ENCODE assay signal across 36 cellular contexts in the genomic region with DNA sequence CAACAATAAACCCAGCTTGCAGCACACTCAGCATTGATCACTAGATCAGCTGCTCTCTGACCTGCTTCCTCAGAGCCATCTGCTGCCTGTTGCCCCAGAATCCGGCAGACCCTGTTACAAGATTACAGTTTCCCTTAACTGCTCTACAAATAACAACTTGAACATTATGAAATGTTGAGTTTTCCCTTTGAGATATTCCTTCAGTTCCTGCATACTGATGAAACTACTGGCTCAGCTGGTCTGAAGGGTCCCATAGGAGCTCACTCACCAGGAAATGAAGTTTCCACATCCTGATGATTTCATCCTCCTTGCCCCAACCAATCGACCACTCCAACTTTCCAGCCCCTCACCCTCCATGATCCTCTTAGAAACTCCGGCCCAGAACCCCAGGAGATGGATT.
"Had no signal": no experiment of that assay in that cellular context is flagged by ENCODE, and none has a peak within 500 bp of the region (broad histone marks: within the 10 kb centered on the region; RNA-seq: fewer than 3 reads in every experiment).

No MANE protein-coding gene starts in this region.

- H3K4me3 Mint-ChIP-seq: activated CD4-positive, alpha-beta memory T cell treated with anti-CD3 and anti-CD28 coated beads for 36 hours; activated CD8-positive, alpha-beta memory T cell treated with anti-CD3 and anti-CD28 coated beads, Interleukin-2, amount 10 ng/mL, durations not matched to agents 7 days and 5 days; activated CD8-positive, alpha-beta T cell treated with anti-CD3 and anti-CD28 coated beads, Interleukin-2, amount 10 ng/mL, durations not matched to agents 7 days and 5 days; activated naive CD4-positive, alpha-beta T cell treated with anti-CD3 and anti-CD28 coated beads for 36 hours; activated naive CD4-positive, alpha-beta T cell treated with anti-CD3 and anti-CD28 coated beads, Interleukin-2, amount 50 U/mL, for 24 hours; activated naive CD8-positive, alpha-beta T cell treated with anti-CD3 and anti-CD28 coated beads for 36 hours; activated naive CD8-positive, alpha-beta T cell treated with anti-CD3 and anti-CD28 coated beads, Interleukin-2, amount 50 U/mL, for 24 hours; activated T-helper 1 cell treated with anti-CD3 and anti-CD28 coated beads, Interleukin-12 subunit alpha, Interleukin-12 subunit beta, Interleukin-2, Interleukin-4 antibody, amounts not matched to agents 30 ng/mL and 10 ng/mL and 1 ng/mL, durations not matched to agents 14 hours and 24 hours and 36 hours; effector memory CD8-positive, alpha-beta T cell; T-helper 17 cell; T-helper 2 cell treated with Interferon-gamma antibody and Interleukin-4, amounts not matched to agents 5 μg/mL and 100 μg/mL, for 36 hours; WTC11 had no signal

- H3K4me1 Mint-ChIP-seq: activated CD8-positive, alpha-beta memory T cell treated with anti-CD3 and anti-CD28 coated beads, Interleukin-2, amount 10 ng/mL, durations not matched to agents 7 days and 5 days; activated naive CD4-positive, alpha-beta T cell treated with anti-CD3 and anti-CD28 coated beads, Interleukin-2, amount 50 U/mL, for 24 hours; activated naive CD8-positive, alpha-beta T cell treated with anti-CD3 and anti-CD28 coated beads for 36 hours; activated naive CD8-positive, alpha-beta T cell treated with anti-CD3 and anti-CD28 coated beads, Interleukin-2, amount 50 U/mL, for 24 hours; T-helper 17 cell; WTC11 had no signal

- H3K27ac Mint-ChIP-seq: activated CD4-positive, alpha-beta memory T cell treated with anti-CD3 and anti-CD28 coated beads for 36 hours; activated CD8-positive, alpha-beta memory T cell treated with anti-CD3 and anti-CD28 coated beads, Interleukin-2, amount 10 ng/mL, durations not matched to agents 7 days and 5 days; activated CD8-positive, alpha-beta T cell treated with anti-CD3 and anti-CD28 coated beads, Interleukin-2, amount 10 ng/mL, durations not matched to agents 7 days and 5 days; activated naive CD4-positive, alpha-beta T cell treated with anti-CD3 and anti-CD28 coated beads for 36 hours; activated naive CD8-positive, alpha-beta T cell treated with anti-CD3 and anti-CD28 coated beads for 36 hours; activated naive CD8-positive, alpha-beta T cell treated with anti-CD3 and anti-CD28 coated beads, Interleukin-2, amount 50 U/mL, for 24 hours; activated T-helper 1 cell treated with anti-CD3 and anti-CD28 coated beads, Interleukin-12 subunit alpha, Interleukin-12 subunit beta, Interleukin-2, Interleukin-4 antibody, amounts not matched to agents 30 ng/mL and 10 ng/mL and 1 ng/mL, durations not matched to agents 14 hours and 24 hours and 36 hours; activated T-helper 2 cell treated with anti-CD3 and anti-CD28 coated beads, Interferon-gamma antibody, Interleukin-2, Interleukin-4, amounts not matched to agents 10 μg/mL and 5 μg/mL and 100 μg/mL, durations not matched to agents 14 hours and 24 hours and 36 hours; effector memory CD8-positive, alpha-beta T cell; T-helper 17 cell; T-helper 2 cell treated with Interferon-gamma antibody and Interleukin-4, amounts not matched to agents 5 μg/mL and 100 μg/mL, for 36 hours; WTC11 had no signal

- H3K79me2 ChIP-seq: hepatocyte had no signal

- H3K4me1 ChIP-seq: adrenal gland, body of pancreas, esophagus squamous epithelium, foreskin keratinocyte, gastrocnemius medialis, heart right ventricle had no signal

- H3K4me2 ChIP-seq: hepatocyte had no signal

- H3K4me3 ChIP-seq: adrenal gland, body of pancreas, esophagus squamous epithelium, gastrocnemius medialis, heart right ventricle, hepatocyte had no signal

- H2AFZ ChIP-seq: hepatocyte had no signal

- H3K36me3 ChIP-seq: adrenal gland, esophagus squamous epithelium, gastrocnemius medialis, heart right ventricle had no signal

- H3K9me3 ChIP-seq: adrenal gland, body of pancreas, gastrocnemius medialis had no signal

- H3K36me3 Mint-ChIP-seq: activated CD4-positive, alpha-beta memory T cell treated with anti-CD3 and anti-CD28 coated beads for 36 hours; activated CD8-positive, alpha-beta memory T cell treated with anti-CD3 and anti-CD28 coated beads, Interleukin-2, amount 10 ng/mL, durations not matched to agents 7 days and 5 days; activated naive CD4-positive, alpha-beta T cell treated with anti-CD3 and anti-CD28 coated beads, Interleukin-2, amount 50 U/mL, for 24 hours; activated naive CD8-positive, alpha-beta T cell treated with anti-CD3 and anti-CD28 coated beads for 36 hours had no signal

- DNase-seq: activated CD4-positive, alpha-beta memory T cell treated with anti-CD3 and anti-CD28 coated beads for 36 hours; activated CD4-positive, alpha-beta T cell treated with anti-CD3 and anti-CD28 coated beads for 1 hour; activated CD4-positive, alpha-beta T cell treated with anti-CD3 and anti-CD28 coated beads for 48 hours; activated CD8-positive, alpha-beta memory T cell treated with anti-CD3 and anti-CD28 coated beads, Interleukin-2, amount 10 ng/mL, durations not matched to agents 7 days and 5 days; activated CD8-positive, alpha-beta memory T cell treated with anti-CD3 and anti-CD28 coated beads, Interleukin-2, amount 50 U/mL, for 4 hours; activated CD8-positive, alpha-beta T cell treated with anti-CD3 and anti-CD28 coated beads, Interleukin-2, amount 10 ng/mL, durations not matched to agents 7 days and 5 days; activated effector memory CD4-positive, alpha-beta T cell treated with anti-CD3 and anti-CD28 coated beads, Interleukin-2, amount 50 U/mL, for 16 hours; activated naive CD4-positive, alpha-beta T cell treated with anti-CD3 and anti-CD28 coated beads for 36 hours; activated naive CD8-positive, alpha-beta T cell treated with anti-CD3 and anti-CD28 coated beads for 36 hours; activated naive CD8-positive, alpha-beta T cell treated with anti-CD3 and anti-CD28 coated beads, Interleukin-2, amount 50 U/mL, for 24 hours; activated T-cell treated with anti-CD3 and anti-CD28 coated beads, Interleukin-2, amount 50 U/mL, for 1 hour; activated T-cell treated with anti-CD3 and anti-CD28 coated beads, Interleukin-2, amount 50 U/mL, for 48 hours; adrenal gland; amygdala; aorta; body of pancreas; caudate nucleus; cortex of kidney; dermis blood vessel endothelial cell; effector CD4-positive, alpha-beta T cell; effector memory CD8-positive, alpha-beta T cell; erythroblast; esophagus squamous epithelium; foreskin keratinocyte; gastrocnemius medialis; heart right ventricle; T-helper 1 cell; T-helper 17 cell; T1000 had no signal

- ATAC-seq: activated CD8-positive, alpha-beta memory T cell treated with anti-CD3 and anti-CD28 coated beads, Interleukin-2, amount 10 ng/mL, durations not matched to agents 7 days and 5 days; activated CD8-positive, alpha-beta T cell treated with anti-CD3 and anti-CD28 coated beads, Interleukin-2, amount 10 ng/mL, durations not matched to agents 7 days and 5 days; activated naive CD8-positive, alpha-beta T cell treated with anti-CD3 and anti-CD28 coated beads, Interleukin-2, amount 50 U/mL, for 24 hours; body of pancreas; effector memory CD8-positive, alpha-beta T cell; foreskin keratinocyte; gastrocnemius medialis; heart right ventricle; T-helper 17 cell; WTC11 had no signal

- H3K27me3 Mint-ChIP-seq: activated CD4-positive, alpha-beta memory T cell treated with anti-CD3 and anti-CD28 coated beads for 36 hours; activated CD8-positive, alpha-beta memory T cell treated with anti-CD3 and anti-CD28 coated beads, Interleukin-2, amount 10 ng/mL, durations not matched to agents 7 days and 5 days; activated naive CD4-positive, alpha-beta T cell treated with anti-CD3 and anti-CD28 coated beads, Interleukin-2, amount 50 U/mL, for 24 hours; activated naive CD8-positive, alpha-beta T cell treated with anti-CD3 and anti-CD28 coated beads for 36 hours; effector memory CD8-positive, alpha-beta T cell; T-helper 17 cell had no signal

- H3K27ac ChIP-seq: adrenal gland, body of pancreas, esophagus squamous epithelium, foreskin keratinocyte, gastrocnemius medialis, heart right ventricle, hepatocyte, VCaP had no signal

- H3K27me3 ChIP-seq: adrenal gland, body of pancreas, esophagus squamous epithelium, foreskin keratinocyte, gastrocnemius medialis, heart right ventricle, hepatocyte had no signal
